ENCODE assay signal across 7 cellular contexts in genomic region chr10:13527864-13528137, GRCh38. TPM values are rescaled to one million over a fixed set of nuclear protein-coding genes. Genes with fewer than 3 reads are reported as not detected.
DNase-seq lines count a peak whose midpoint lies in the region; ATAC-seq and TF ChIP-seq lines count a peak whose summit lies in the region.

No MANE protein-coding gene starts in this region.

- H3K36me3 Mint-ChIP-seq in activated naive CD8-positive, alpha-beta T cell: no peaks in the 10 kb centered on the region

- peaks cover 2% of the 10 kb centered on the region; the same call in 1 of the 2 replicates for H3K4me1 ChIP-seq in HEK293 (ENCODE audit: control insufficient read depth, insufficient read depth, low read length)
- H3K4me1 ChIP-seq in smooth muscle cell (ENCODE audit: low read depth): no peaks in the 10 kb centered on the region

- no peaks in the 10 kb centered on the region for H3K9me3 Mint-ChIP-seq in activated naive CD8-positive, alpha-beta T cell (ENCODE audit: low read depth)

- DNase-seq in smooth muscle cell (lab: John Stamatoyannopoulos, UW; ENCODE audit: unreplicated experiment) (no peak), inferior parietal cortex (ENCODE audit: extremely low spot score) (no peak), SKM-1 treated with dmso at 0.1 percent for 144 hours (lab: John Stamatoyannopoulos, UW; ENCODE audit: unreplicated experiment) (no peak)

- H3K27ac Mint-ChIP-seq in activated naive CD8-positive, alpha-beta T cell: no peak overlapping the region

- H3K36me3 ChIP-seq in HEK293 (ENCODE audit: control insufficient read depth in 2 of 2, insufficient read depth in 1 of 2, low read length in 2 of 2): peaks cover 0 to 20% of the 10 kb centered on the region in 2 experiments; a peak in 1 of 3 replicates
- H3K36me3 ChIP-seq in smooth muscle cell (ENCODE audit: low read depth): no peaks in the 10 kb centered on the region

- POLR2A ChIA-PET in HEK293 (lab: Yijun Ruan, JAX): interaction anchor here (0.7 to 1.0 kb wide), 3 partner anchors 9 to 59 kb away, joined by 3 to 6 read pairs (median 3); partner anchors contain the start of gene PRPF18

- ATAC-seq in GM21737 (IDR thresholded peaks at IDR 0.05; ENCODE audit: unreplicated experiment): no peak

- CTCF ChIA-PET in HEK293 (lab: Yijun Ruan, JAX): interaction anchor here (0.6 to 1.4 kb wide), 3 partner anchors 9 to 203 kb away, joined by 3 to 5 read pairs (median 4); no protein-coding TSS in a partner anchor

- peaks cover 14% of the 10 kb centered on the region for H3K27me3 ChIP-seq in smooth muscle cell (ENCODE audit: low read depth)

- peak overlapping the region; percentile 81 for H3K4me3 Mint-ChIP-seq in activated naive CD8-positive, alpha-beta T cell

- TF ChIP-seq CTCF in HEK293 (tag by site-specific recombination; IDR thresholded peaks at IDR 0.05) (no peak), smooth muscle cell (IDR thresholded peaks at IDR 0.05; ENCODE audit: borderline replicate concordance, insufficient read depth, poor library complexity, severe bottlenecking) (no peak)

- H2AFZ ChIP-seq in smooth muscle cell (ENCODE audit: low read depth): peak overlapping the region; percentile 35

- H3F3A ChIP-seq in smooth muscle cell (ENCODE audit: low read depth): no peaks in the 10 kb centered on the region

- 4% methylated on average over 6 of the region's 6 CpGs for WGBS in smooth muscle cell (ENCODE audit: low lambda C conversion rate)

- H3K9me3 ChIP-seq in HEK293 (ENCODE audit: control insufficient read depth, insufficient read depth, low read depth, low read length) (no peaks in the 10 kb centered on the region), iPS-18c (ENCODE audit: control insufficient read depth, insufficient read depth, low read length) (no peaks in the 10 kb centered on the region), smooth muscle cell (replicated peaks; ENCODE audit: low read depth) (no peaks in the 10 kb centered on the region)

- H3K27ac ChIP-seq in HEK293 (ENCODE audit: extremely low read depth, low read depth, low read length): peak overlapping the region; percentile 75; the same call in 1 of the 2 replicates
- peak overlapping the region; percentile 25 for H3K27ac ChIP-seq in smooth muscle cell (ENCODE audit: low read depth)

- no peaks in the 10 kb centered on the region for H4K20me1 ChIP-seq in smooth muscle cell (ENCODE audit: low read depth)

- peak overlapping the region; percentile 6 for H3K9ac ChIP-seq in smooth muscle cell (ENCODE audit: low read depth)

- H3K4me1 Mint-ChIP-seq in activated naive CD8-positive, alpha-beta T cell (ENCODE audit: low read depth): peaks cover 12% of the 10 kb centered on the region

- H3K4me3 ChIP-seq in HEK293 (ENCODE audit: low read depth, low read length) (peak overlapping the region; percentile 57), iPS-18c (ENCODE audit: insufficient read depth, low read depth, low read length) (peak overlapping the region; percentile 49), smooth muscle cell (peak overlapping the region; percentile 46)

- peaks cover 52% of the 10 kb centered on the region for H3K27me3 Mint-ChIP-seq in activated naive CD8-positive, alpha-beta T cell

- no peaks in the 10 kb centered on the region for H3K79me2 ChIP-seq in smooth muscle cell (ENCODE audit: low read depth)

- H3K4me2 ChIP-seq in smooth muscle cell: peak overlapping the region; percentile 92

TF ChIP-seq in HEK293, 187 proteins besides CTCF, POLR2A, EP300 and RAD21:
- no peak for TF ChIP-seq ZNF350 (tag by site-specific recombination; IDR thresholded peaks at IDR 0.05)
- no peak for TF ChIP-seq KLF16 (tag by site-specific recombination; IDR thresholded peaks at IDR 0.05)
- no peak for TF ChIP-seq ZNF19 (tag by site-specific recombination; IDR thresholded peaks at IDR 0.05; ENCODE audit: low read depth)
- TF ChIP-seq SCRT2 (tag by site-specific recombination; IDR thresholded peaks at IDR 0.05): peak; percentile 7
- no peak for TF ChIP-seq GLIS2 (tag by site-specific recombination; IDR thresholded peaks at IDR 0.05)
- TF ChIP-seq ZNF777 (tag by site-specific recombination; IDR thresholded peaks at IDR 0.05; ENCODE audit: borderline replicate concordance): no peak
- no peak for TF ChIP-seq ZFP41 (tag by site-specific recombination; IDR thresholded peaks at IDR 0.05; ENCODE audit: borderline replicate concordance)
- TF ChIP-seq ZNF658 (tag by site-specific recombination; IDR thresholded peaks at IDR 0.05): no peak
- no peak for TF ChIP-seq ZNF280D (tag by site-specific recombination; IDR thresholded peaks at IDR 0.05)

RNA-seq across cellular contexts. Expression of gene BEND7, which starts 1.0 kb away (rescaled TPM):
- 3.4 and 5.8 TPM in 2 replicates for total RNA-seq in smooth muscle cell
- 1.7 and 4.4 TPM in 2 replicates for polyA plus RNA-seq in smooth muscle cell

RNA-seq across cellular contexts. Expression of gene PRPF18, which starts 59.0 kb away (rescaled TPM):
- 31.1 and 36.9 TPM in 2 replicates for total RNA-seq in smooth muscle cell
- 21.6 and 22.4 TPM in 2 replicates for polyA plus RNA-seq in smooth muscle cell
